2 cellular contexts compared by ENCODE assay signal in the genomic region with DNA sequence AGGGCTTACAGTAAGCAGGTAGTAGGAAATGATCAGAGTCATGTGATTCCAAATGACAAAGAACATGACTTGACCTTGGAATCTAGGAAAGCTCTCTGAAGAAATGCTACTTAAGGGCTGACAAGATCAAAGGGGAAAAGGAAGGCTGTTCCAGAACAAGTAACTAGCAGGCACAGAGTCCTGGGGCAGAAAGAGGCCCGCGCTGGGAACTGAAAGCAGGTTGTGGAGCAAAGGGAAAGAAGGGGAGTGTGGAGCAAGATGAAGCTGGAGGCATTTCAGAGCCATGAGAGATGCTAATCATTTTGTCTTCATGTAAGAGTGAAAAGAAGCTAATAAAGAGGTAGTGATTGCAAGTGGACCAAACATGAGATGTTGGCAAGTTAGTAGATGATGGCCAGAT.
TF ChIP-seq lines count a peak whose summit lies in the region.

No MANE protein-coding gene starts in this region.

TF ChIP-seq in H1, 55 proteins besides CTCF, POLR2A, EP300 and RAD21:
- TF ChIP-seq, protein P1, sequence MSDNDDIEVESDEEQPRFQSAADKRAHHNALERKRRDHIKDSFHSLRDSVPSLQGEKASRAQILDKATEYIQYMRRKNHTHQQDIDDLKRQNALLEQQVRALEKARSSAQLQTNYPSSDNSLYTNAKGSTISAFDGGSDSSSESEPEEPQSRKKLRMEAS (IDR thresholded peaks at IDR 0.05) = no peak
- no peak for TF ChIP-seq KDM5A (IDR thresholded peaks at IDR 0.05; ENCODE audit: low read length)
- no peak for TF ChIP-seq RFX5 (IDR thresholded peaks at IDR 0.05; ENCODE audit: borderline replicate concordance, low read depth, low read length)
- TF ChIP-seq SRF (IDR thresholded peaks at IDR 0.05; ENCODE audit: low read depth, low read length) = no peak
- TF ChIP-seq KDM4A (IDR thresholded peaks at IDR 0.05; ENCODE audit: low read depth, low read length, severe bottlenecking) = no peak

TF ChIP-seq in GM23338, 12 proteins besides CTCF, POLR2A, EP300 and RAD21:
- no peak for TF ChIP-seq ZNF331 (CRISPR knock-in tag; IDR thresholded peaks at IDR 0.05; ENCODE audit: low read depth)
- TF ChIP-seq JUNB (IDR thresholded peaks at IDR 0.05; ENCODE audit: unreplicated experiment) = no peak
- TF ChIP-seq CREB1 (CRISPR knock-in tag; IDR thresholded peaks at IDR 0.05; ENCODE audit: low read depth) = no peak
- no peak for TF ChIP-seq ZNF114 (CRISPR knock-in tag; IDR thresholded peaks at IDR 0.05)
- TF ChIP-seq STAT1 (IDR thresholded peaks at IDR 0.05; ENCODE audit: unreplicated experiment) = no peak
- TF ChIP-seq, protein P2, sequence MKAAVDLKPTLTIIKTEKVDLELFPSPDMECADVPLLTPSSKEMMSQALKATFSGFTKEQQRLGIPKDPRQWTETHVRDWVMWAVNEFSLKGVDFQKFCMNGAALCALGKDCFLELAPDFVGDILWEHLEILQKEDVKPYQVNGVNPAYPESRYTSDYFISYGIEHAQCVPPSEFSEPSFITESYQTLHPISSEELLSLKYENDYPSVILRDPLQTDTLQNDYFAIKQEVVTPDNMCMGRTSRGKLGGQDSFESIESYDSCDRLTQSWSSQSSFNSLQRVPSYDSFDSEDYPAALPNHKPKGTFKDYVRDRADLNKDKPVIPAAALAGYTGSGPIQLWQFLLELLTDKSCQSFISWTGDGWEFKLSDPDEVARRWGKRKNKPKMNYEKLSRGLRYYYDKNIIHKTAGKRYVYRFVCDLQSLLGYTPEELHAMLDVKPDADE (IDR thresholded peaks at IDR 0.05) = no peak
- TF ChIP-seq, protein P3, sequence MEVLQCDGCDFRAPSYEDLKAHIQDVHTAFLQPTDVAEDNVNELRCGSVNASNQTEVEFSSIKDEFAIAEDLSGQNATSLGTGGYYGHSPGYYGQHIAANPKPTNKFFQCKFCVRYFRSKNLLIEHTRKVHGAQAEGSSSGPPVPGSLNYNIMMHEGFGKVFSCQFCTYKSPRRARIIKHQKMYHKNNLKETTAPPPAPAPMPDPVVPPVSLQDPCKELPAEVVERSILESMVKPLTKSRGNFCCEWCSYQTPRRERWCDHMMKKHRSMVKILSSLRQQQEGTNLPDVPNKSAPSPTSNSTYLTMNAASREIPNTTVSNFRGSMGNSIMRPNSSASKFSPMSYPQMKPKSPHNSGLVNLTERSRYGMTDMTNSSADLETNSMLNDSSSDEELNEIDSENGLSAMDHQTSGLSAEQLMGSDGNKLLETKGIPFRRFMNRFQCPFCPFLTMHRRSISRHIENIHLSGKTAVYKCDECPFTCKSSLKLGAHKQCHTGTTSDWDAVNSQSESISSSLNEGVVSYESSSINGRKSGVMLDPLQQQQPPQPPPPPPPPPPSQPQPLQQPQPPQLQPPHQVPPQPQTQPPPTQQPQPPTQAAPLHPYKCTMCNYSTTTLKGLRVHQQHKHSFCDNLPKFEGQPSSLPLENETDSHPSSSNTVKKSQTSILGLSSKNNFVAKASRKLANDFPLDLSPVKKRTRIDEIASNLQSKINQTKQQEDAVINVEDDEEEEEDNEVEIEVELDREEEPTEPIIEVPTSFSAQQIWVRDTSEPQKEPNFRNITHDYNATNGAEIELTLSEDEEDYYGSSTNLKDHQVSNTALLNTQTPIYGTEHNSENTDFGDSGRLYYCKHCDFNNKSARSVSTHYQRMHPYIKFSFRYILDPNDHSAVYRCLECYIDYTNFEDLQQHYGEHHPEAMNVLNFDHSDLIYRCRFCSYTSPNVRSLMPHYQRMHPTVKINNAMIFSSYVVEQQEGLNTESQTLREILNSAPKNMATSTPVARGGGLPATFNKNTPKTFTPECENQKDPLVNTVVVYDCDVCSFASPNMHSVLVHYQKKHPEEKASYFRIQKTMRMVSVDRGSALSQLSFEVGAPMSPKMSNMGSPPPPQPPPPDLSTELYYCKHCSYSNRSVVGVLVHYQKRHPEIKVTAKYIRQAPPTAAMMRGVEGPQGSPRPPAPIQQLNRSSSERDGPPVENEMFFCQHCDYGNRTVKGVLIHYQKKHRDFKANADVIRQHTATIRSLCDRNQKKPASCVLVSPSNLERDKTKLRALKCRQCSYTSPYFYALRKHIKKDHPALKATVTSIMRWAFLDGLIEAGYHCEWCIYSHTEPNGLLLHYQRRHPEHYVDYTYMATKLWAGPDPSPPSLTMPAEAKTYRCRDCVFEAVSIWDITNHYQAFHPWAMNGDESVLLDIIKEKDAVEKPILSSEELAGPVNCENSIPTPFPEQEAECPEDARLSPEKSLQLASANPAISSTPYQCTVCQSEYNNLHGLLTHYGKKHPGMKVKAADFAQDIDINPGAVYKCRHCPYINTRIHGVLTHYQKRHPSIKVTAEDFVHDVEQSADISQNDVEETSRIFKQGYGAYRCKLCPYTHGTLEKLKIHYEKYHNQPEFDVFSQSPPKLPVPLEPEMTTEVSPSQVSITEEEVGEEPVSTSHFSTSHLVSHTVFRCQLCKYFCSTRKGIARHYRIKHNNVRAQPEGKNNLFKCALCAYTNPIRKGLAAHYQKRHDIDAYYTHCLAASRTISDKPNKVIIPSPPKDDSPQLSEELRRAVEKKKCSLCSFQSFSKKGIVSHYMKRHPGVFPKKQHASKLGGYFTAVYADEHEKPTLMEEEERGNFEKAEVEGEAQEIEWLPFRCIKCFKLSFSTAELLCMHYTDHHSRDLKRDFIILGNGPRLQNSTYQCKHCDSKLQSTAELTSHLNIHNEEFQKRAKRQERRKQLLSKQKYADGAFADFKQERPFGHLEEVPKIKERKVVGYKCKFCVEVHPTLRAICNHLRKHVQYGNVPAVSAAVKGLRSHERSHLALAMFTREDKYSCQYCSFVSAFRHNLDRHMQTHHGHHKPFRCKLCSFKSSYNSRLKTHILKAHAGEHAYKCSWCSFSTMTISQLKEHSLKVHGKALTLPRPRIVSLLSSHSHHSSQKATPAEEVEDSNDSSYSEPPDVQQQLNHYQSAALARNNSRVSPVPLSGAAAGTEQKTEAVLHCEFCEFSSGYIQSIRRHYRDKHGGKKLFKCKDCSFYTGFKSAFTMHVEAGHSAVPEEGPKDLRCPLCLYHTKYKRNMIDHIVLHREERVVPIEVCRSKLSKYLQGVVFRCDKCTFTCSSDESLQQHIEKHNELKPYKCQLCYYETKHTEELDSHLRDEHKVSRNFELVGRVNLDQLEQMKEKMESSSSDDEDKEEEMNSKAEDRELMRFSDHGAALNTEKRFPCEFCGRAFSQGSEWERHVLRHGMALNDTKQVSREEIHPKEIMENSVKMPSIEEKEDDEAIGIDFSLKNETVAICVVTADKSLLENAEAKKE (CRISPR knock-in tag; IDR thresholded peaks at IDR 0.05) = no peak
- TF ChIP-seq NANOG (IDR thresholded peaks at IDR 0.05; ENCODE audit: borderline replicate concordance) = no peak
- no peak for TF ChIP-seq EZH2 (IDR thresholded peaks at IDR 0.05; ENCODE audit: low read depth, unreplicated experiment)
- no peak for TF ChIP-seq POLR2AphosphoS5 (IDR thresholded peaks at IDR 0.05; ENCODE audit: low read depth)
- TF ChIP-seq REST (IDR thresholded peaks at IDR 0.05; ENCODE audit: unreplicated experiment) = no peak
- no peak for TF ChIP-seq EZH2phosphoT487 (IDR thresholded peaks at IDR 0.05; ENCODE audit: unreplicated experiment)
